14 cellular contexts compared by ENCODE assay signal in the genomic region with DNA sequence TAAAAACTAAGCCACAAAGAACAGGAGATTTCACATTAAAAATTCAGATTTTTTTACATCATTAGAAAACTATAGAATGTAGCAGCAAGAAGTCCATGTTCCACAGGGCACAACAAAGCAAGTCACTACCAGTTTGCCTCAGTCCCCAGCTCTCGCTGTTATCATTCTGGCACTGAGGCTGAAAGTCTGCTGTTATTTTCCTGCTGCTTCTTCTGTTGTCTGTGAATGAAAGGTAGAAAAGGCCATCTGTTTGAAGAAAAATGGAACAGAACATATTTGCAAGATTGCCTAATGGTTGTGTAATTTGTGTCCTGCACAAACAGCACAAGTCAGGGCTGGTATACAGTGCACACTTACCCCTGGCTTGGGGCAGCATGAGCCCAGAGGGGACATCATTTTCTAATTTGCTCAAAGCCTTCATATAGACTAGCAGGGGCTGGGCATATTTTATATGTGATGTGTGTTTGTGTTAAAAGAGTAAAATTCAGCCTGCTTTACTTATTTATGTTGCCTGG.
"Had no signal": no experiment of that assay in that cellular context is flagged by ENCODE, and none has a peak within 500 bp of the region (broad histone marks: within the 10 kb centered on the region; RNA-seq: fewer than 3 reads in every experiment).

No MANE protein-coding gene starts in this region.

- H3K4me3 Mint-ChIP-seq: effector memory CD8-positive, alpha-beta T cell; naive B cell had no signal

- ATAC-seq: effector memory CD8-positive, alpha-beta T cell; left cardiac atrium; left ventricle myocardium superior had no signal

- H3K4me1 Mint-ChIP-seq: naive B cell had no signal

- DNase-seq: effector memory CD8-positive, alpha-beta T cell; esophagus squamous epithelium; foreskin fibroblast; head of caudate nucleus; kidney; left cardiac atrium; left ventricle myocardium superior; naive B cell; posterior cingulate gyrus; small intestine; stimulated activated CD4-positive, alpha-beta T cell treated with anti-CD3 and anti-CD28 coated beads, Interleukin-12 subunit alpha, Interleukin-12 subunit beta, amount 100 ng/mL, for 4 hours; stimulated activated CD4-positive, alpha-beta T cell treated with anti-CD3 and anti-CD28 coated beads, Interleukin-2, amount 100 ng/mL, for 48 hours; stimulated activated naive CD4-positive, alpha-beta T cell treated with Interleukin-2 at 50 U/mL for 16 hours; trophoblast cell had no signal

- H3K27ac Mint-ChIP-seq: effector memory CD8-positive, alpha-beta T cell; naive B cell had no signal
